Comparison of ENCODE assay signal across 8 cellular contexts in the genomic region with DNA sequence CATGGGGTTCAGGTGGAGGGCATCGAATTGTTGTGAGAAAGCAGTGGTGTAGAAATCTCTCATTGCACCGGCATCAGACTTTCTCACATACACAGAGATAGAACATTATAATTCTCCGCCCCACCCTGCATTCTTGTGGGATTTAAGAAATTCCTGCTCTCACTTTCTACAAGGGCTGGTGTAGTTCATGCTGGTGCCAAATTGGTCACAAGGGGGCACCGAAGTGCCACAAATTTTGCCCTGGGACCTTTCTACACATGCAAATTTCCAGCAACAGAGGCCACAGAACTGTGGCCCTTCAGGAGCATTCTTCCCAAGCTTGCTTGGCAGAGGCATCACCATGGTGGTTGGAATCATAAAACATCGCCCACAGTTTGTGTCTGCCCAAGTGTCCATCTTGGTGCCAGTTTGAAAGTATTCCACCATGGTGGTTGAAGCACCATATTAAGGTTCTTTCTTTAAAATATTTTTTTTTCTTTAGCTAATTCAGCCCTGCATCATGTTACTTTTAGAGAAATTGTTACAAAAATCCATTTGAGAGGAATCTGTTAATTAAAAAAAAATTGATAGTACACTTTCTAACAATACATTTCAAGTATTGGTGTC.
A peak's percentile ranks its signal among the peaks of the same experiment; 100 is the strongest.
DNase-seq lines count a peak whose midpoint lies in the region; ATAC-seq, FAIRE-seq and TF ChIP-seq lines count a peak whose summit lies in the region.

No MANE protein-coding gene starts in this region.

- TF ChIP-seq CTCF in HepG2 (CRISPR knock-in tag; IDR thresholded peaks at IDR 0.05) (peak; percentile 74), upper lobe of left lung (IDR thresholded peaks at IDR 0.05) (peak in 4 of 6 experiments; percentile 26 to 45 (median 36))

- no peaks in the 10 kb centered on the region for H3K4me1 ChIP-seq in NT2/D1 (ENCODE audit: insufficient read depth, insufficient read length)
- no peaks in the 10 kb centered on the region for H3K4me1 ChIP-seq in HepG2 (ENCODE audit: insufficient read depth, low read length)
- no peaks in the 10 kb centered on the region for H3K4me1 ChIP-seq in upper lobe of left lung

- no peaks in the 10 kb centered on the region for H3K36me3 ChIP-seq in NT2/D1 (ENCODE audit: insufficient read depth, insufficient read length, low read length)
- no peaks in the 10 kb centered on the region for H3K36me3 ChIP-seq in HepG2 (replicated peaks in 1 of 2; ENCODE audit: control insufficient read depth in 1 of 2, insufficient read depth in 2 of 2, low read length in 2 of 2)
- no peaks in the 10 kb centered on the region for H3K36me3 ChIP-seq in upper lobe of left lung

- H3K9me3 ChIP-seq in NT2/D1 (ENCODE audit: insufficient read depth, low read length) (no peaks in the 10 kb centered on the region), HepG2 (ENCODE audit: low read length) (no peaks in the 10 kb centered on the region), upper lobe of left lung (no peaks in the 10 kb centered on the region)

- POLR2A ChIA-PET in HepG2 (lab: Yijun Ruan, JAX) = no interaction called here

- no peaks in the 10 kb centered on the region for H3K27me3 ChIP-seq in NT2/D1 (ENCODE audit: insufficient read depth, insufficient read length)
- no peaks in the 10 kb centered on the region for H3K27me3 ChIP-seq in HepG2 (ENCODE audit: control insufficient read depth in 1 of 2, insufficient read depth in 2 of 2, low read length in 2 of 2)
- no peaks in the 10 kb centered on the region for H3K27me3 ChIP-seq in upper lobe of left lung

- no peaks in the 10 kb centered on the region for H4K20me1 ChIP-seq in HepG2 (ENCODE audit: insufficient read depth, low read length)

- TF ChIP-seq POLR2A in HepG2 (IDR thresholded peaks at IDR 0.05; ENCODE audit: insufficient read depth in 1 of 2, low read depth in 2 of 2, low read length in 2 of 2) = no peak
- TF ChIP-seq POLR2A in upper lobe of left lung (IDR thresholded peaks at IDR 0.05) = no peak

- no TSS peak for BruUV-seq in HepG2 (replicated peaks; lab: Mats Ljungman, UMichigan)

- FAIRE-seq in HepG2 (lab: Jason Lieb, UNC) = peak; percentile 63

- H3K27ac ChIP-seq in HepG2 (ENCODE audit: extremely low read length, insufficient read depth, low read length) (no peak overlapping the region), upper lobe of left lung (no peak overlapping the region)

- no peak overlapping the region for H2AFZ ChIP-seq in HepG2 (ENCODE audit: low read length)

- DNase-seq in DMS79 treated with DMSO at 0.1 percent for 48 hours (lab: John Stamatoyannopoulos, UW) = peak; percentile 53
- no peak for DNase-seq in DMS79 (lab: John Stamatoyannopoulos, UW)
- DNase-seq in NT2/D1 (ENCODE audit: low read depth, low spot score) = peak; percentile 81
- peak; percentile 11 to 67 for DNase-seq in T47D (ENCODE audit: low read depth in 1 of 2, low spot score in 1 of 2)
- DNase-seq in HepG2 (ENCODE audit: low spot score) = peak; percentile 35
- peak in 1 of 2 donors; percentile 28 for DNase-seq in upper lobe of left lung

- no peaks in the 10 kb centered on the region for H3K79me2 ChIP-seq in HepG2 (ENCODE audit: insufficient read depth, low read length)

- intact Hi-C loops in HepG2 (cut with micrococcal nuclease; ENCODE audit: unreplicated experiment) = loop anchor here (1.0 to 5.0 kb wide), 2 partner anchors 420 to 1820 kb away; no protein-coding TSS in a partner anchor

- TF ChIP-seq EP300 in HepG2 (IDR thresholded peaks at IDR 0.05; ENCODE audit: low read depth in 2 of 2, low read length in 2 of 2) (no peak), HepG2 (CRISPR knock-in tag; IDR thresholded peaks at IDR 0.05; ENCODE audit: borderline replicate concordance) (no peak), upper lobe of left lung (IDR thresholded peaks at IDR 0.05) (no peak)

- CTCF ChIA-PET in HepG2 (lab: Yijun Ruan, JAX; ENCODE audit: low intra/inter-chr PET ratio, low total read pairs) = interaction anchor here (0.8 kb wide), 1 partner anchor 1820 kb away, joined by 3 read pairs; no protein-coding TSS in a partner anchor

- H3K9ac ChIP-seq in NT2/D1 (ENCODE audit: insufficient read length, low read depth) (no peak overlapping the region), HepG2 (ENCODE audit: insufficient read depth, low read depth, low read length) (no peak overlapping the region)

- peak; percentile 52; the same call in 1 of the 2 replicates for TF ChIP-seq RAD21 in HepG2 (CRISPR knock-in tag; IDR thresholded peaks at IDR 0.05)

- H3K4me3 ChIP-seq in NT2/D1 (ENCODE audit: insufficient read length, low read depth) (no peak overlapping the region), HepG2 (replicated peaks in 1 of 3; ENCODE audit: insufficient read depth in 1 of 3, low read depth in 2 of 3, low read length in 3 of 3) (no peak overlapping the region), upper lobe of left lung (no peak overlapping the region)

- in situ Hi-C loops in T47D (cut with HindIII; ENCODE audit: low pct_unique_long_range_greater_than_20kb, low sequenced_read_pairs) (no loop called here), HepG2 (cut with HindIII; ENCODE audit: extremely low pct_ligation_motif_present, low pct_unique_long_range_greater_than_20kb) (loop anchor here (10.0 to 25.0 kb wide), 2 partner anchors 423 to 1825 kb away; no protein-coding TSS in a partner anchor)

- 10% methylated on average over 5 of the region's 5 CpGs for WGBS in HepG2 (ENCODE audit: low lambda C conversion rate)
- 22 to 25% methylated on average over 5 of the region's 5 CpGs for WGBS in upper lobe of left lung, 2 donors

- ATAC-seq in GM19452 (IDR thresholded peaks at IDR 0.05; ENCODE audit: unreplicated experiment) = peak; percentile 72
- peak; percentile 53 for ATAC-seq in HG03571 (IDR thresholded peaks at IDR 0.05; ENCODE audit: unreplicated experiment)
- peak; percentile 93 for ATAC-seq in HepG2
- peak in 1 of 2 donors; percentile 53 for ATAC-seq in upper lobe of left lung (ENCODE audit: low FRiP score in 2 of 2)

- no peak overlapping the region for H3K4me2 ChIP-seq in HepG2 (ENCODE audit: low read depth, low read length)

TF ChIP-seq in HepG2, 621 proteins besides CTCF, POLR2A, EP300 and RAD21:
- TF ChIP-seq SMC3 (IDR thresholded peaks at IDR 0.05; ENCODE audit: low read length) (peak; percentile 44; the same call in 1 of the 2 replicates), KLF16 (CRISPR knock-in tag; IDR thresholded peaks at IDR 0.05) (no peak), STAG1 (CRISPR knock-in tag; IDR thresholded peaks at IDR 0.05) (peak; percentile 79)
